In the genomic region with DNA sequence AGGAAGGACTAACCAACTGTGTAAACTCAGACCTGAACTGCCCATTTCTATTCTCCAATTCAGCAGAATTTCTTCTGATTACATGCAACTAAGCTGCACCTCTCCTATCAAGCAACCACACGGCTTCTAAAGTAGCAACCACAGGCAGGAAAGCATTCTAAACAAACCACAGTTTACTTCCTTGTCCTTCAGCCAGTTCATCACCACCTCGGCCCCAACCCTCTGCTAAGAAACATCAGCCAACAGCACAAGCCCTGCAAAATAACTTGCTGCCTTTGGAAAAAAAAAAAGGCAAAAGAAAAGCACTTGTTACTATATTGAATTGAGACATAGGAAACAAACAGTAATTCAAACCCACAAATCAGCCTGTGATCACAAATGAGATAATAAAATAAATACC, we compare ENCODE assay signal across 10 cellular contexts.
A peak's percentile ranks its signal among the peaks of the same experiment; 100 is the strongest.
DNase-seq lines count a peak whose midpoint lies in the region; ATAC-seq and TF ChIP-seq lines count a peak whose summit lies in the region.
"Had no signal": no experiment of that assay in that cellular context is flagged by ENCODE, and none has a peak within 500 bp of the region (broad histone marks: within the 10 kb centered on the region; RNA-seq: fewer than 3 reads in every experiment).

No MANE protein-coding gene starts in this region.

- intact Hi-C loops in naive thymus-derived CD4-positive, alpha-beta T cell (cut with micrococcal nuclease), result loop anchor here (1.0 to 5.0 kb wide), 4 partner anchors 110 to 1810 kb away; no protein-coding TSS in a partner anchor
- intact Hi-C loops in Right ventricle myocardium inferior (cut with DNase I), result no loop called here
- intact Hi-C loops in Calu3 (cut with micrococcal nuclease; ENCODE audit: unreplicated experiment), result no loop called here

- H3K9me2 ChIP-seq in OCI-LY1 (ENCODE audit: low read depth, low read length), result no peaks in the 10 kb centered on the region

- peak overlapping the region; percentile 29 to 83 (median 46) for H3K4me3 Mint-ChIP-seq in naive thymus-derived CD4-positive, alpha-beta T cell
- no peak overlapping the region for H3K4me3 Mint-ChIP-seq in Calu3 (ENCODE audit: low read depth, unreplicated experiment)

- no peaks in the 10 kb centered on the region for H3K9me3 Mint-ChIP-seq in naive thymus-derived CD4-positive, alpha-beta T cell
- H3K9me3 Mint-ChIP-seq in Calu3 (ENCODE audit: low read depth, unreplicated experiment), result no peaks in the 10 kb centered on the region

- H3F3A ChIP-seq in OCI-LY1 (ENCODE audit: insufficient read depth, low read length), result no peaks in the 10 kb centered on the region

- no TSS peak for BruUV-seq in Calu3 (replicated peaks; lab: Mats Ljungman, UMichigan)

- H3K4me1 Mint-ChIP-seq in naive thymus-derived CD4-positive, alpha-beta T cell, result peaks cover 46 to 88% (median 67%) of the 10 kb centered on the region in 7 donors
- no peaks in the 10 kb centered on the region for H3K4me1 Mint-ChIP-seq in Calu3 (ENCODE audit: low read depth, unreplicated experiment)

- H3K27ac ChIP-seq in OCI-LY1 (ENCODE audit: low read depth, low read length, poor library complexity, severe bottlenecking), result peak overlapping the region; percentile 93
- H3K27ac ChIP-seq in naive thymus-derived CD4-positive, alpha-beta T cell (ENCODE audit: low read depth, low read length), result peak overlapping the region; percentile 5

- H3K79me2 ChIP-seq in OCI-LY1 (ENCODE audit: insufficient read depth, low read length), result no peaks in the 10 kb centered on the region

- CTCF ChIA-PET in naive thymus-derived CD4-positive, alpha-beta T cell (lab: Charles Lee), result interaction anchor here (0.6 to 1.5 kb wide), 5 partner anchors 9 to 192 kb away, joined by 3 to 6 read pairs (median 4); no protein-coding TSS in a partner anchor
- CTCF ChIA-PET in Calu3 (lab: Charles Lee), result interaction anchor here (1.4 kb wide), 1 partner anchor 55 kb away, joined by 4 read pairs; no protein-coding TSS in a partner anchor

- no peaks in the 10 kb centered on the region for H3K27me3 Mint-ChIP-seq in naive thymus-derived CD4-positive, alpha-beta T cell
- no peaks in the 10 kb centered on the region for H3K27me3 Mint-ChIP-seq in Calu3 (ENCODE audit: unreplicated experiment)

- H3K36me3 Mint-ChIP-seq in naive thymus-derived CD4-positive, alpha-beta T cell, result peaks cover 4 to 84% (median 28%) of the 10 kb centered on the region in 5 donors
- H3K36me3 Mint-ChIP-seq in Calu3 (ENCODE audit: insufficient read depth, unreplicated experiment), result no peaks in the 10 kb centered on the region

- H3K27ac Mint-ChIP-seq in naive thymus-derived CD4-positive, alpha-beta T cell, result peak overlapping the region; percentile 61 to 100 (median 97)
- H3K27ac Mint-ChIP-seq in Calu3 (ENCODE audit: unreplicated experiment), result no peak overlapping the region

- DNase-seq in GM12864 (ENCODE audit: low read depth) (peak; percentile 49), Right ventricle myocardium inferior (ENCODE audit: missing footprints) (no peak), Calu3 (no peak)
- DNase-seq in activated effector memory CD4-positive, alpha-beta T cell treated with Interleukin-2 at 50 U/mL for 16 hours, result peak; percentile 47
- DNase-seq in naive thymus-derived CD4-positive, alpha-beta T cell, result peak in 7 of 9 donors; percentile 8 to 51 (median 33)
- DNase-seq: mammary epithelial cell, NCI-H146 had no signal

- H2AFZ ChIP-seq in OCI-LY1 (ENCODE audit: low read length), result no peak overlapping the region

- peak; percentile 37 for ATAC-seq in naive thymus-derived CD4-positive, alpha-beta T cell
- no peak for ATAC-seq in Right ventricle myocardium inferior
- no peak for ATAC-seq in HG02759 (IDR thresholded peaks at IDR 0.05; ENCODE audit: unreplicated experiment)
- ATAC-seq in HG02884 (IDR thresholded peaks at IDR 0.05; ENCODE audit: unreplicated experiment), result no peak

- peaks cover 50% of the 10 kb centered on the region for H3K36me3 ChIP-seq in OCI-LY1 (ENCODE audit: insufficient read depth, low read length)
- peaks cover 0 to 40% (median 0%) of the 10 kb centered on the region in 3 experiments for H3K36me3 ChIP-seq in naive thymus-derived CD4-positive, alpha-beta T cell (ENCODE audit: control insufficient read depth in 2 of 3, insufficient read depth in 3 of 3, low read length in 3 of 3)

- H3K9ac ChIP-seq in OCI-LY1 (ENCODE audit: low read length), result peak overlapping the region; percentile 36; the same call in 1 of the 2 replicates

- H3K9me3 ChIP-seq in OCI-LY1 (ENCODE audit: low read length), result no peaks in the 10 kb centered on the region
- H3K9me3 ChIP-seq in naive thymus-derived CD4-positive, alpha-beta T cell (ENCODE audit: control insufficient read depth in 2 of 3, low read length in 3 of 3), result no peaks in the 10 kb centered on the region

- POLR2A ChIA-PET in naive thymus-derived CD4-positive, alpha-beta T cell (lab: Charles Lee), result interaction anchor here (1.2 kb wide), 1 partner anchor 194 kb away, joined by 3 read pairs; no protein-coding TSS in a partner anchor

- peak overlapping the region; percentile 34; the same call in 1 of the 2 replicates for H3K4me2 ChIP-seq in OCI-LY1 (ENCODE audit: low read length)

- H3K4me1 ChIP-seq in OCI-LY1 (ENCODE audit: insufficient read depth, low read length, severe bottlenecking), result peaks cover 92% of the 10 kb centered on the region
- peaks cover 51 to 88% of the 10 kb centered on the region in 2 donors for H3K4me1 ChIP-seq in naive thymus-derived CD4-positive, alpha-beta T cell (ENCODE audit: control insufficient read depth in 2 of 2, insufficient read depth in 2 of 2, low read length in 2 of 2)

- no peaks in the 10 kb centered on the region for H3K27me3 ChIP-seq in OCI-LY1 (ENCODE audit: insufficient read depth, low read length)
- H3K27me3 ChIP-seq in naive thymus-derived CD4-positive, alpha-beta T cell (ENCODE audit: control insufficient read depth in 2 of 2, insufficient read depth in 2 of 2, low read length in 2 of 2), result no peaks in the 10 kb centered on the region

- H3K4me3 ChIP-seq in GM12864 (ENCODE audit: low read depth, low read length) (no peak overlapping the region), OCI-LY1 (ENCODE audit: low read depth, low read length, poor library complexity, severe bottlenecking) (no peak overlapping the region)
- H3K4me3 ChIP-seq in naive thymus-derived CD4-positive, alpha-beta T cell (ENCODE audit: low read length), result peak overlapping the region; percentile 28

- H4K20me1 ChIP-seq in OCI-LY1 (ENCODE audit: insufficient read depth, low read length), result no peaks in the 10 kb centered on the region

- TF ChIP-seq CTCF in GM12864 (IDR thresholded peaks at IDR 0.05; ENCODE audit: low read depth, low read length, missing control alignments), result no peak
- no peak for TF ChIP-seq CTCF in OCI-LY1 (IDR thresholded peaks at IDR 0.05; ENCODE audit: low read length)
- no peak for TF ChIP-seq CTCF in Calu3 (IDR thresholded peaks at IDR 0.05; ENCODE audit: unreplicated experiment)

Comparison
In these comparisons a context has a peak if more than half of its experiments do, and no peak if none do; other contexts are left out.
1. DNase-seq: peak in GM12864 (single experiment), activated effector memory CD4-positive, alpha-beta T cell treated with Interleukin-2 at 50 U/mL for 16 hours (single experiment) and naive thymus-derived CD4-positive, alpha-beta T cell (7 of 9); none in Right ventricle myocardium inferior (single experiment) and Calu3 (single experiment).
2. intact Hi-C loops: an anchor here in naive thymus-derived CD4-positive, alpha-beta T cell (1.0 to 5.0 kb wide); none called in Right ventricle myocardium inferior and Calu3.